8 cellular contexts compared by ENCODE assay signal in genomic region chr16:57801098-57801855, GRCh38. TPM values are rescaled to one million over a fixed set of nuclear protein-coding genes. Genes with fewer than 3 reads are reported as not detected.
DNase-seq lines count a peak whose midpoint lies in the region; ATAC-seq and TF ChIP-seq lines count a peak whose summit lies in the region.

No MANE protein-coding gene starts in this region.

- H3K9me3 ChIP-seq in HCT116 (ENCODE audit: control insufficient read depth in 1 of 2, insufficient read depth in 1 of 2, low read depth in 1 of 2, low read length in 2 of 2): no peaks in the 10 kb centered on the region
- no peaks in the 10 kb centered on the region for H3K9me3 ChIP-seq in WERI-Rb-1 (ENCODE audit: severe bottlenecking)
- H3K9me3 ChIP-seq in smooth muscle cell (replicated peaks; ENCODE audit: low read depth): no peaks in the 10 kb centered on the region
- H3K9me3 ChIP-seq in OCI-LY7 (ENCODE audit: low read length): no peaks in the 10 kb centered on the region

- H3K79me2 ChIP-seq in HCT116 (ENCODE audit: insufficient read depth, low read length) (peaks cover 23% of the 10 kb centered on the region; the same call in 1 of the 2 replicates), smooth muscle cell (ENCODE audit: low read depth) (peaks cover 38% of the 10 kb centered on the region), OCI-LY7 (ENCODE audit: insufficient read depth, low read depth, low read length) (no peaks in the 10 kb centered on the region)

- H3F3A ChIP-seq in smooth muscle cell (ENCODE audit: low read depth): peaks cover 6% of the 10 kb centered on the region

- TF ChIP-seq RAD21 in HCT116 (IDR thresholded peaks at IDR 0.05; ENCODE audit: low read depth): 0 out of 2 replicates have a peak, but pooled peaks have one; percentile 9

- H2AFZ ChIP-seq in HCT116 (ENCODE audit: low read depth, low read length, poor library complexity, severe bottlenecking) (no peak overlapping the region), smooth muscle cell (ENCODE audit: low read depth) (peak overlapping the region; percentile 78), OCI-LY7 (ENCODE audit: low read length) (no peak overlapping the region)

- H4K20me1 ChIP-seq in HCT116 (ENCODE audit: insufficient read depth): no peaks in the 10 kb centered on the region
- peaks cover 50% of the 10 kb centered on the region for H4K20me1 ChIP-seq in smooth muscle cell (ENCODE audit: low read depth)
- H4K20me1 ChIP-seq in OCI-LY7 (ENCODE audit: insufficient read depth, low read length): no peaks in the 10 kb centered on the region

- RAD21 ChIA-PET in HCT116 (lab: Charles Lee; ENCODE audit: low non-redundant PET in 1 of 2, low total read pairs in 2 of 2, uncharacterized antibody in 2 of 2, unreplicated experiment in 2 of 2): interaction anchor here in 1 of 2 experiments (0.7 to 1.3 kb wide), 2 partner anchors 9 to 222 kb away, joined by 3 read pairs; no protein-coding TSS in a partner anchor

- H3K27ac ChIP-seq in HCT116 (ENCODE audit: low read depth, low read length) (peak overlapping the region; percentile 80), WERI-Rb-1 (no peak overlapping the region; the same call in 1 of the 2 replicates), smooth muscle cell (ENCODE audit: low read depth) (peak overlapping the region; percentile 93), OCI-LY7 (ENCODE audit: low read depth, low read length, poor library complexity, severe bottlenecking) (no peak overlapping the region)

- BruUV-seq in HCT116 (replicated peaks; lab: Mats Ljungman, UMichigan) (TSS peak; percentile 53), OCI-LY7 (replicated peaks; lab: Mats Ljungman, UMichigan) (no TSS peak)

- peaks cover 0 to 2% of the 10 kb centered on the region in 2 experiments; a peak in 2 of 4 replicates for H3K36me3 ChIP-seq in HCT116 (ENCODE audit: control insufficient read depth in 1 of 2, insufficient read depth in 2 of 2, low read length in 2 of 2)
- no peaks in the 10 kb centered on the region for H3K36me3 ChIP-seq in WERI-Rb-1
- H3K36me3 ChIP-seq in smooth muscle cell (ENCODE audit: low read depth): no peaks in the 10 kb centered on the region
- H3K36me3 ChIP-seq in OCI-LY7 (ENCODE audit: insufficient read depth, low read length): no peaks in the 10 kb centered on the region

- H3K27me3 ChIP-seq in HCT116 (ENCODE audit: insufficient read depth, low read length) (no peaks in the 10 kb centered on the region), WERI-Rb-1 (ENCODE audit: insufficient read depth, low read depth, severe bottlenecking) (no peaks in the 10 kb centered on the region), smooth muscle cell (ENCODE audit: low read depth) (no peaks in the 10 kb centered on the region)

- H3K4me1 ChIP-seq in HCT116 (ENCODE audit: control insufficient read depth in 1 of 2, insufficient read depth in 2 of 2, low read length in 2 of 2): peaks cover 62 to 70% of the 10 kb centered on the region in 2 experiments
- peaks cover 45% of the 10 kb centered on the region for H3K4me1 ChIP-seq in smooth muscle cell (ENCODE audit: low read depth)
- H3K4me1 ChIP-seq in OCI-LY7 (ENCODE audit: insufficient read depth, low read length, poor library complexity, severe bottlenecking): no peaks in the 10 kb centered on the region

- 8% methylated on average over 7 of the region's 7 CpGs for WGBS in smooth muscle cell (ENCODE audit: low lambda C conversion rate)

- H3K4me2 ChIP-seq in HCT116 (ENCODE audit: low read length) (peak overlapping the region; percentile 99), smooth muscle cell (peak overlapping the region; percentile 97), OCI-LY7 (ENCODE audit: low read length) (no peak overlapping the region)

- CTCF ChIA-PET in HCT116 (lab: Charles Lee): interaction anchor here (1.1 to 1.8 kb wide), 3 partner anchors 9 to 62 kb away, joined by 3 to 4 read pairs (median 3); no protein-coding TSS in a partner anchor
- CTCF ChIA-PET in OCI-LY7 (lab: Charles Lee; ENCODE audit: unreplicated experiment): no interaction called here

- no peak for DNase-seq in HCT116 (ENCODE audit: low read depth, low spot score)
- DNase-seq in WERI-Rb-1: no peak
- peak; percentile 91 for DNase-seq in hepatic stellate cell (ENCODE audit: low spot score)
- DNase-seq in smooth muscle cell (lab: John Stamatoyannopoulos, UW; ENCODE audit: unreplicated experiment): no peak
- DNase-seq in OCI-LY7 (ENCODE audit: low spot score): no peak

- POLR2A ChIA-PET in HCT116 (lab: Charles Lee) (no interaction called here), OCI-LY7 (lab: Charles Lee) (interaction anchor here (0.6 kb wide), 1 partner anchor 180 kb away, joined by 3 read pairs; no protein-coding TSS in a partner anchor)

- TF ChIP-seq CTCF in HCT116 (IDR thresholded peaks at IDR 0.05 in 2 of 3, conservative IDR thresholded peaks at IDR 0.05 in 1 of 3; ENCODE audit: borderline replicate concordance in 1 of 3, insufficient read depth in 1 of 3, low read depth in 2 of 3, low read length in 2 of 3): peak in 1 of 3 experiments; percentile 15; a peak in 1 of 6 replicates
- no peak for TF ChIP-seq CTCF in WERI-Rb-1 (IDR thresholded peaks at IDR 0.05; ENCODE audit: low read depth, low read length)
- TF ChIP-seq CTCF in smooth muscle cell (IDR thresholded peaks at IDR 0.05; ENCODE audit: borderline replicate concordance, insufficient read depth, poor library complexity, severe bottlenecking): no peak
- no peak for TF ChIP-seq CTCF in OCI-LY7 (conservative IDR thresholded peaks at IDR 0.05; ENCODE audit: low read length)

- H3K9ac ChIP-seq in HCT116 (ENCODE audit: low read length) (peak overlapping the region; percentile 87), smooth muscle cell (ENCODE audit: low read depth) (peak overlapping the region; percentile 95)

- no peaks in the 10 kb centered on the region for H3K9me2 ChIP-seq in HCT116 (ENCODE audit: insufficient read depth)
- H3K9me2 ChIP-seq in OCI-LY7 (ENCODE audit: insufficient read depth, low read length): no peaks in the 10 kb centered on the region

- TF ChIP-seq POLR2A in HCT116 (IDR thresholded peaks at IDR 0.05; ENCODE audit: borderline replicate concordance, extremely low read depth, insufficient read depth, insufficient read length): no peak

- H3K4me3 ChIP-seq in HCT116 (replicated peaks in 1 of 2; ENCODE audit: low read depth in 1 of 2, low read length in 2 of 2): peak overlapping the region; percentile 77 to 88
- H3K4me3 ChIP-seq in WERI-Rb-1 (ENCODE audit: low read depth, low read length): peak overlapping the region; percentile 56
- peak overlapping the region; percentile 75 for H3K4me3 ChIP-seq in smooth muscle cell
- no peak overlapping the region for H3K4me3 ChIP-seq in OCI-LY7 (ENCODE audit: low read depth, low read length, poor library complexity, severe bottlenecking)

- intact Hi-C loops in HCT116 (cut with micrococcal nuclease) (no loop called here), OCI-LY7 (cut with micrococcal nuclease; ENCODE audit: unreplicated experiment) (no loop called here)

- ATAC-seq in HCT116: peak; percentile 69
- no peak for ATAC-seq in GM18520 (IDR thresholded peaks at IDR 0.05; ENCODE audit: unreplicated experiment)
- no peak for ATAC-seq in GM18502 (IDR thresholded peaks at IDR 0.05; ENCODE audit: poor library complexity, unreplicated experiment)
- ATAC-seq in GM18498 (IDR thresholded peaks at IDR 0.05; ENCODE audit: unreplicated experiment): no peak

TF ChIP-seq in HCT116, 20 proteins besides CTCF, POLR2A, EP300 and RAD21:
- 0 out of 2 replicates have a peak, but pooled peaks have one; percentile 57 for TF ChIP-seq FOSL1 (IDR thresholded peaks at IDR 0.05; ENCODE audit: low read depth)
- no peak for TF ChIP-seq EGR1 (IDR thresholded peaks at IDR 0.05; ENCODE audit: low read depth)
TF ChIP-seq in HCT116: peak in this region for 1.

RNA-seq across cellular contexts. Expression of gene KIFC3, which starts 1.0 kb away (rescaled TPM):
- 31.9 TPM for total RNA-seq in HCT116 (2021; ENCODE audit: unreplicated experiment)
- polyA plus RNA-seq in HCT116 (2012): 28.9 and 41.1 TPM in 2 replicates
- 28.0 and 30.6 TPM in 2 replicates for total RNA-seq in smooth muscle cell
- 50.2 and 51.6 TPM in 2 replicates for polyA plus RNA-seq in smooth muscle cell
- total RNA-seq in OCI-LY7 (2014; rRNA removed; shearing (Covaris generic)): not detected in 2 replicates
- total RNA-seq in OCI-LY7 (2022): 0.61 TPM in 1 of 2 replicates, not detected in the other

Comparison
In these comparisons a context has a peak if more than half of its experiments do, and no peak if none do; other contexts are left out.
1. H3K27ac ChIP-seq: peak in HCT116 (single experiment) and smooth muscle cell (single experiment); none in WERI-Rb-1 (single experiment) and OCI-LY7 (single experiment).
2. RNA of gene KIFC3, which starts 1.0 kb away (total RNA-seq): 31.9 TPM in HCT116 (single experiment) and 28.0 to 30.6 TPM in smooth muscle cell; 0.61 TPM in OCI-LY7; every median in the first group is over 10 times any median in the second.